In the genomic region with DNA sequence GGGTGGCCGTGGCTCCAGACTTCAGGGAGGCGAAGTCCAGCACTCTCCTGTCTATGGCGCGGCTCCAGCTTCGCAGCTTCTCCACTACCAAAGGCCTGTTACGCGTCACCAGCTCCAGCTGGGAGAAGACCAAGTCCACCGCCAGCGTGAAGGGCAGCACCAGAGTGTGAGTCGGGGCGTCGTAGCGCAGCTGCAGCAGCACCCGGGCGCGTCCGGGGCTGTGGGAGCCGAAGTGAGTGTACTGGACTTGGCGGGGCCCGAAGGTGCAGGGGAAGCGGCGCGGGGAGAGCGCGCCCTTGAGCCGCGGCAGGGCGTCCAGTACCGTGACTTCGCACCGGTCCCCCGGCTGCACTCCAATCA, we compare ENCODE assay signal across 1 cellular context.
TF ChIP-seq lines count a peak whose summit lies in the region.

No MANE protein-coding gene starts in this region.

TF ChIP-seq in GM12878, 131 proteins besides CTCF, POLR2A, EP300 and RAD21 (continued from another document):
- TF ChIP-seq, protein P1, sequence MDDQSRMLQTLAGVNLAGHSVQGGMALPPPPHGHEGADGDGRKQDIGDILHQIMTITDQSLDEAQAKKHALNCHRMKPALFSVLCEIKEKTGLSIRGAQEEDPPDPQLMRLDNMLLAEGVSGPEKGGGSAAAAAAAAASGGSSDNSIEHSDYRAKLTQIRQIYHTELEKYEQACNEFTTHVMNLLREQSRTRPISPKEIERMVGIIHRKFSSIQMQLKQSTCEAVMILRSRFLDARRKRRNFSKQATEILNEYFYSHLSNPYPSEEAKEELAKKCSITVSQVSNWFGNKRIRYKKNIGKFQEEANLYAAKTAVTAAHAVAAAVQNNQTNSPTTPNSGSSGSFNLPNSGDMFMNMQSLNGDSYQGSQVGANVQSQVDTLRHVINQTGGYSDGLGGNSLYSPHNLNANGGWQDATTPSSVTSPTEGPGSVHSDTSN (IDR thresholded peaks at IDR 0.05; ENCODE audit: insufficient replicate concordance, low read depth, low read length), result no peak
- TF ChIP-seq HCFC1 (IDR thresholded peaks at IDR 0.05; ENCODE audit: low read length) (no peak), CREM (IDR thresholded peaks at IDR 0.05; ENCODE audit: low read depth) (no peak), TCF3 (IDR thresholded peaks at IDR 0.05; ENCODE audit: borderline replicate concordance, insufficient read depth, low read depth, low read length) (no peak), EZH2 (IDR thresholded peaks at IDR 0.05; ENCODE audit: borderline replicate concordance, control insufficient read depth, low read depth, low read length) (no peak), SMAD5 (IDR thresholded peaks at IDR 0.05; ENCODE audit: low read depth) (no peak), HDAC2 (IDR thresholded peaks at IDR 0.05) (no peak), TCF12 (IDR thresholded peaks at IDR 0.05; ENCODE audit: low read depth, low read length) (no peak), CHD4 (IDR thresholded peaks at IDR 0.05) (no peak), SUPT20H (IDR thresholded peaks at IDR 0.05; ENCODE audit: borderline replicate concordance, control insufficient read depth, low read depth, low read length) (no peak), WRNIP1 (IDR thresholded peaks at IDR 0.05; ENCODE audit: borderline replicate concordance, low read depth, low read length) (no peak), BMI1 (IDR thresholded peaks at IDR 0.05; ENCODE audit: borderline replicate concordance) (no peak), CBX5 (IDR thresholded peaks at IDR 0.05; ENCODE audit: low read depth) (no peak)
